25 cellular contexts compared by ENCODE assay signal in genomic region chr5:172751761-172752510, GRCh38. TPM values are rescaled to one million over a fixed set of nuclear protein-coding genes. Genes with fewer than 3 reads are reported as not detected.
DNase-seq lines count a peak whose midpoint lies in the region; ATAC-seq, FAIRE-seq and TF ChIP-seq lines count a peak whose summit lies in the region.
"Had no signal": no experiment of that assay in that cellular context is flagged by ENCODE, and none has a peak within 500 bp of the region (broad histone marks: within the 10 kb centered on the region; RNA-seq: fewer than 3 reads in every experiment).

No MANE protein-coding gene starts in this region.

- ATAC-seq in HG03521 (IDR thresholded peaks at IDR 0.05; ENCODE audit: unreplicated experiment): no peak
- ATAC-seq: activated naive CD8-positive, alpha-beta T cell treated with anti-CD3 and anti-CD28 coated beads, Interleukin-2, amount 50 U/mL, for 24 hours; natural killer cell treated with Interleukin-12 subunit alpha and Interleukin-12 subunit beta and Interleukin-15 and Interleukin-18, amount 100 ng/mL, for 72 hours had no signal

- 82 to 88% (median 85%) methylated on average over 14 of the region's 14 CpGs for WGBS in spleen, 5 donors

- peak overlapping the region; percentile 16 for H3K27ac Mint-ChIP-seq in endothelial cell (ENCODE audit: unreplicated experiment)
- H3K27ac Mint-ChIP-seq: activated naive CD8-positive, alpha-beta T cell treated with anti-CD3 and anti-CD28 coated beads, Interleukin-2, amount 50 U/mL, for 24 hours; natural killer cell treated with Interleukin-12 subunit alpha and Interleukin-12 subunit beta and Interleukin-15 and Interleukin-18, amount 100 ng/mL, for 72 hours had no signal

- FAIRE-seq in HTR-8/SVneo (lab: Jason Lieb, UNC): peak; percentile 48
- FAIRE-seq: endometrium had no signal

- H3K36me3 Mint-ChIP-seq in endothelial cell (ENCODE audit: low read depth, unreplicated experiment): no peaks in the 10 kb centered on the region

- no peak overlapping the region for H3K4me3 ChIP-seq in spleen
- H3K4me3 ChIP-seq: MG63, SJSA1, transverse colon had no signal

- peak overlapping the region in 1 of 8 donors; percentile 46 for H3K27ac ChIP-seq in spleen
- H3K27ac ChIP-seq: brain microvascular endothelial cell, SJSA1 had no signal

- H3K4me3 Mint-ChIP-seq in endothelial cell (ENCODE audit: unreplicated experiment): no peak overlapping the region
- H3K4me3 Mint-ChIP-seq: activated naive CD8-positive, alpha-beta T cell treated with anti-CD3 and anti-CD28 coated beads, Interleukin-2, amount 50 U/mL, for 24 hours; natural killer cell treated with Interleukin-12 subunit alpha and Interleukin-12 subunit beta and Interleukin-15 and Interleukin-18, amount 100 ng/mL, for 72 hours had no signal

- no peaks in the 10 kb centered on the region for H3K36me3 ChIP-seq in spleen
- H3K36me3 ChIP-seq: brain microvascular endothelial cell, MG63, SJSA1, transverse colon had no signal

- no peaks in the 10 kb centered on the region for H3K9me3 Mint-ChIP-seq in endothelial cell (ENCODE audit: unreplicated experiment)
- H3K9me3 Mint-ChIP-seq: natural killer cell treated with Interleukin-12 subunit alpha and Interleukin-12 subunit beta and Interleukin-15 and Interleukin-18, amount 100 ng/mL, for 72 hours had no signal

- TF ChIP-seq POLR2A in spleen (IDR thresholded peaks at IDR 0.05): no peak

- TF ChIP-seq CTCF in endothelial cell (IDR thresholded peaks at IDR 0.05; ENCODE audit: unreplicated experiment) (no peak), spleen (IDR thresholded peaks at IDR 0.05 in 8 of 11, conservative IDR thresholded peaks at IDR 0.05 in 3 of 11) (no peak)

- intact Hi-C loops in spleen (cut with DNase I; ENCODE audit: low total_unique reads): no loop called here

- peaks cover 8% of the 10 kb centered on the region for H3K27me3 Mint-ChIP-seq in endothelial cell (ENCODE audit: unreplicated experiment)
- H3K27me3 Mint-ChIP-seq: activated naive CD8-positive, alpha-beta T cell treated with anti-CD3 and anti-CD28 coated beads, Interleukin-2, amount 50 U/mL, for 24 hours had no signal

- DNase-seq in HTR-8/SVneo (ENCODE audit: insufficient read length, low spot score): no peak
- no peak for DNase-seq in endothelial cell (ENCODE audit: low spot score)
- peak; percentile 49 for DNase-seq in myocyte (ENCODE audit: low read depth)
- DNase-seq in spleen: peak; percentile 29
- no peak for DNase-seq in GM03348 (ENCODE audit: low spot score)
- DNase-seq in stimulated activated CD8-positive, alpha-beta memory T cell treated with anti-CD3 and anti-CD28 coated beads, Interleukin-4, amount 100 ng/mL, for 48 hours: no peak
- no peak for DNase-seq in activated CD8-positive, alpha-beta memory T cell treated with anti-CD3 and anti-CD28 coated beads, Interleukin-2, amount 50 U/mL, for 48 hours
- DNase-seq: activated CD4-positive, alpha-beta T cell treated with anti-CD3 and anti-CD28 coated beads for 4 hours; activated CD8-positive, alpha-beta memory T cell treated with anti-CD3 and anti-CD28 coated beads, Interleukin-2, amount 50 U/mL, for 4 hours; activated effector memory CD4-positive, alpha-beta T cell treated with anti-CD3 and anti-CD28 coated beads, Interleukin-2, amount 50 U/mL, for 16 hours; activated naive CD8-positive, alpha-beta T cell treated with anti-CD3 and anti-CD28 coated beads, Interleukin-2, amount 50 U/mL, for 24 hours; brain microvascular endothelial cell; cortex of kidney; H7; MG63; NCI-H1417 treated with DMSO at 0.1 percent for 48 hours; NCI-H2107; NCI-H510A treated with DMSO at 0.1 percent for 48 hours; stimulated activated CD4-positive, alpha-beta T cell treated with anti-CD3 and anti-CD28 coated beads, Interleukin-2, amount 100 ng/mL, for 24 hours; stimulated activated naive CD4-positive, alpha-beta T cell treated with Interleukin-2 at 50 U/mL for 16 hours; transverse colon had no signal

- H3K9me3 ChIP-seq in spleen: peaks cover 0 to 8% (median 0%) of the 10 kb centered on the region in 8 donors
- H3K9me3 ChIP-seq: transverse colon had no signal

- H3K27me3 ChIP-seq in spleen (replicated peaks in 1 of 7): no peaks in the 10 kb centered on the region
- H3K27me3 ChIP-seq: brain microvascular endothelial cell, MG63, SJSA1, transverse colon had no signal

- H3K4me1 ChIP-seq in spleen: peaks cover 0 to 33% (median 17%) of the 10 kb centered on the region in 6 donors

- H3K4me1 Mint-ChIP-seq in endothelial cell (ENCODE audit: unreplicated experiment): peaks cover 12% of the 10 kb centered on the region

RNA-seq across cellular contexts. Expression of gene DUSP1, which starts 19.1 kb away (rescaled TPM):
- 25.3 TPM for total RNA-seq in endothelial cell (ENCODE audit: unreplicated experiment)
- 78.1 and 127 TPM in 2 replicates for total RNA-seq in myocyte
- 62.7 TPM for polyA plus RNA-seq in myocyte (2012)
- total RNA-seq in spleen: 100 to 1,000 TPM; 197 to 818 (median 376) TPM
- 100 to 1,000 TPM in 1 of 3 donors, 10 to 100 TPM in 2; 46.0 to 116 (median 68.9) TPM for polyA plus RNA-seq in spleen

Comparison
In these comparisons a context has a peak if more than half of its experiments do, and no peak if none do; other contexts are left out.
1. DNase-seq: peak in myocyte (single experiment) and spleen (single experiment); none in HTR-8/SVneo (single experiment), endothelial cell (single experiment), GM03348 (single experiment), stimulated activated CD8-positive, alpha-beta memory T cell treated with anti-CD3 and anti-CD28 coated beads, Interleukin-4, amount 100 ng/mL, for 48 hours (single experiment) and activated CD8-positive, alpha-beta memory T cell treated with anti-CD3 and anti-CD28 coated beads, Interleukin-2, amount 50 U/mL, for 48 hours (single experiment).